ENCODE assay signal across 10 cellular contexts in genomic region chr5:35857004-35857345, GRCh38. TPM values are rescaled to one million over a fixed set of nuclear protein-coding genes. Genes with fewer than 3 reads are reported as not detected.
DNase-seq lines count a peak whose midpoint lies in the region; ATAC-seq and TF ChIP-seq lines count a peak whose summit lies in the region.
"Had no signal": no experiment of that assay in that cellular context is flagged by ENCODE, and none has a peak within 500 bp of the region (broad histone marks: within the 10 kb centered on the region; RNA-seq: fewer than 3 reads in every experiment).

No MANE protein-coding gene starts in this region.

- H3K27ac Mint-ChIP-seq in activated naive CD4-positive, alpha-beta T cell treated with anti-CD3 and anti-CD28 coated beads, Interleukin-2, amount 50 U/mL, for 24 hours: peak overlapping the region; percentile 96
- H3K27ac Mint-ChIP-seq: WTC11 had no signal

- no peaks in the 10 kb centered on the region for H3K27me3 Mint-ChIP-seq in activated naive CD4-positive, alpha-beta T cell treated with anti-CD3 and anti-CD28 coated beads, Interleukin-2, amount 50 U/mL, for 24 hours

- peak overlapping the region; percentile 61; the same call in 1 of the 2 replicates for H3K4me2 ChIP-seq in SK-N-SH

- DNase-seq in activated naive CD4-positive, alpha-beta T cell treated with Interleukin-2 at 50 U/mL for 16 hours: no peak
- DNase-seq in SK-N-SH: no peak
- peak; percentile 59 for DNase-seq in fibroblast of peridontal ligament (ENCODE audit: extremely low read depth)
- DNase-seq in upper lobe of left lung: no peak
- no peak for DNase-seq in coronary artery (ENCODE audit: low spot score)
- DNase-seq in NCI-H2081 (lab: John Stamatoyannopoulos, UW): no peak
- DNase-seq: NK-92 treated with Interleukin-12 subunit alpha and Interleukin-12 subunit beta, amount 100 ng/mL, for 24 hours had no signal

- peak overlapping the region; percentile 46; the same call in 1 of the 2 replicates for H3K9ac ChIP-seq in SK-N-SH

- no peaks in the 10 kb centered on the region for H3K9me2 ChIP-seq in SK-N-SH

- no peak for ATAC-seq in upper lobe of left lung (ENCODE audit: low FRiP score in 2 of 2)
- ATAC-seq in HG03342 (IDR thresholded peaks at IDR 0.05; ENCODE audit: unreplicated experiment): no peak
- ATAC-seq: WTC11 had no signal

- H3K4me3 ChIP-seq in SK-N-SH (ENCODE audit: low read depth in 2 of 2, low read length in 1 of 2) (0 out of 4 replicates have a peak overlapping the region, but pooled peaks of 1 of the 2 experiments have one; percentile 13), upper lobe of left lung (peak overlapping the region in 3 of 4 donors; percentile 33 to 46 (median 39)), coronary artery (no peak overlapping the region)

- H4K20me1 ChIP-seq in SK-N-SH (ENCODE audit: insufficient read depth): no peaks in the 10 kb centered on the region

- H3K4me1 ChIP-seq in SK-N-SH (ENCODE audit: control insufficient read depth in 1 of 2, insufficient read depth in 2 of 2, low read depth in 1 of 2, low read length in 1 of 2) (peaks cover 0 to 43% of the 10 kb centered on the region in 2 experiments; a peak in 3 of 4 replicates), upper lobe of left lung (peaks cover 9 to 21% (median 14%) of the 10 kb centered on the region in 4 donors)

- CTCF ChIA-PET in SK-N-SH (lab: Yijun Ruan, JAX): no interaction called here

- no peak for TF ChIP-seq POLR2A in upper lobe of left lung (IDR thresholded peaks at IDR 0.05)

- peaks cover 76% of the 10 kb centered on the region for H3K4me1 Mint-ChIP-seq in activated naive CD4-positive, alpha-beta T cell treated with anti-CD3 and anti-CD28 coated beads, Interleukin-2, amount 50 U/mL, for 24 hours

- H3K27ac ChIP-seq in SK-N-SH (ENCODE audit: low read depth in 2 of 2, low read length in 1 of 2): peak overlapping the region; percentile 34 to 87; a peak in 3 of 4 replicates
- peak overlapping the region; percentile 73 to 92 (median 79) for H3K27ac ChIP-seq in upper lobe of left lung
- H3K27ac ChIP-seq in coronary artery: no peak overlapping the region

- H3K36me3 ChIP-seq in SK-N-SH (replicated peaks in 1 of 2; ENCODE audit: control insufficient read depth in 1 of 2, insufficient read depth in 2 of 2, low read length in 1 of 2): no peaks in the 10 kb centered on the region
- H3K36me3 ChIP-seq in upper lobe of left lung: peaks cover 0 to 3% (median 0%) of the 10 kb centered on the region in 4 donors

- H3K27me3 ChIP-seq in SK-N-SH (ENCODE audit: insufficient read depth) (no peaks in the 10 kb centered on the region), upper lobe of left lung (no peaks in the 10 kb centered on the region)

- no peak for TF ChIP-seq EP300 in SK-N-SH (IDR thresholded peaks at IDR 0.05; ENCODE audit: borderline replicate concordance in 1 of 2, low read depth in 1 of 2, low read length in 1 of 2)
- TF ChIP-seq EP300 in upper lobe of left lung (IDR thresholded peaks at IDR 0.05): no peak

- peaks cover 21% of the 10 kb centered on the region for H3F3A ChIP-seq in SK-N-SH (replicated peaks; ENCODE audit: insufficient read depth)

- no peak for TF ChIP-seq RAD21 in SK-N-SH (IDR thresholded peaks at IDR 0.05; ENCODE audit: low read length)

- TF ChIP-seq CTCF in SK-N-SH (IDR thresholded peaks at IDR 0.05) (no peak), upper lobe of left lung (IDR thresholded peaks at IDR 0.05) (no peak), coronary artery (IDR thresholded peaks at IDR 0.05) (no peak)

- peak overlapping the region; percentile 90 for H3K4me3 Mint-ChIP-seq in activated naive CD4-positive, alpha-beta T cell treated with anti-CD3 and anti-CD28 coated beads, Interleukin-2, amount 50 U/mL, for 24 hours
- H3K4me3 Mint-ChIP-seq: WTC11 had no signal

- H2AFZ ChIP-seq in SK-N-SH (ENCODE audit: low read depth): peak overlapping the region; percentile 66

- peaks cover 6% of the 10 kb centered on the region; the same call in 1 of the 2 replicates for H3K79me2 ChIP-seq in SK-N-SH (ENCODE audit: insufficient read depth)

- 0% methylated on average over 1 of the region's 1 CpG for WGBS in SK-N-SH (ENCODE audit: low lambda C conversion rate)
- WGBS in upper lobe of left lung, 2 donors: 30 to 37% methylated on average over 1 of the region's 1 CpG

- POLR2A ChIA-PET in SK-N-SH (lab: Yijun Ruan, JAX): no interaction called here

- no peaks in the 10 kb centered on the region for H3K9me3 ChIP-seq in SK-N-SH
- H3K9me3 ChIP-seq in upper lobe of left lung: no peaks in the 10 kb centered on the region

- H3K36me3 Mint-ChIP-seq in activated naive CD4-positive, alpha-beta T cell treated with anti-CD3 and anti-CD28 coated beads, Interleukin-2, amount 50 U/mL, for 24 hours: peaks cover 35% of the 10 kb centered on the region
- H3K36me3 Mint-ChIP-seq: WTC11 had no signal

- H3K9me3 Mint-ChIP-seq in activated naive CD4-positive, alpha-beta T cell treated with anti-CD3 and anti-CD28 coated beads, Interleukin-2, amount 50 U/mL, for 24 hours: no peaks in the 10 kb centered on the region

TF ChIP-seq in SK-N-SH, 30 proteins besides CTCF, POLR2A, EP300 and RAD21:
- TF ChIP-seq FOXM1 (IDR thresholded peaks at IDR 0.05; ENCODE audit: low read depth) (no peak), RFX5 (IDR thresholded peaks at IDR 0.05; ENCODE audit: low read length) (no peak), POLR2AphosphoS5 (IDR thresholded peaks at IDR 0.05; ENCODE audit: low read depth, low read length) (no peak), MAX (IDR thresholded peaks at IDR 0.05; ENCODE audit: low read depth) (no peak), PBX3 (IDR thresholded peaks at IDR 0.05) (no peak), MXI1 (IDR thresholded peaks at IDR 0.05; ENCODE audit: low read depth, low read length) (no peak), TCF12 (IDR thresholded peaks at IDR 0.05) (no peak), MEF2A (IDR thresholded peaks at IDR 0.05; ENCODE audit: borderline replicate concordance, low read depth) (no peak), GATA2 (CRISPR knock-in tag; IDR thresholded peaks at IDR 0.05) (no peak), USF1 (IDR thresholded peaks at IDR 0.05; ENCODE audit: borderline replicate concordance, low read depth) (no peak), RCOR1 (IDR thresholded peaks at IDR 0.05; ENCODE audit: low read length) (no peak)

RNA-seq across cellular contexts. Expression of gene IL7R, which starts 0.3 kb away (rescaled TPM):
- polyA plus RNA-seq in SK-N-SH (2012; rRNA removed): 3.0 and 4.5 TPM in 2 replicates
- polyA plus RNA-seq in SK-N-SH (2012; cell fraction: cytosol; rRNA removed): 3.8 and 3.9 TPM in 2 replicates
- 3.3 and 4.0 TPM in 2 replicates for polyA plus RNA-seq in SK-N-SH (2012; cell fraction: nucleus; rRNA removed)
- total RNA-seq in upper lobe of left lung: 100 to 1,000 TPM in 2 of 6 donors, 10 to 100 TPM in 4; 86.8 to 139 (median 94.7) TPM

Comparison
In these comparisons a context has a peak if more than half of its experiments do, and no peak if none do; other contexts are left out.
1. H3K27ac ChIP-seq: peak in SK-N-SH (2 of 2) and upper lobe of left lung (4 of 4); none in coronary artery (0 of 2).